In the genomic region with DNA sequence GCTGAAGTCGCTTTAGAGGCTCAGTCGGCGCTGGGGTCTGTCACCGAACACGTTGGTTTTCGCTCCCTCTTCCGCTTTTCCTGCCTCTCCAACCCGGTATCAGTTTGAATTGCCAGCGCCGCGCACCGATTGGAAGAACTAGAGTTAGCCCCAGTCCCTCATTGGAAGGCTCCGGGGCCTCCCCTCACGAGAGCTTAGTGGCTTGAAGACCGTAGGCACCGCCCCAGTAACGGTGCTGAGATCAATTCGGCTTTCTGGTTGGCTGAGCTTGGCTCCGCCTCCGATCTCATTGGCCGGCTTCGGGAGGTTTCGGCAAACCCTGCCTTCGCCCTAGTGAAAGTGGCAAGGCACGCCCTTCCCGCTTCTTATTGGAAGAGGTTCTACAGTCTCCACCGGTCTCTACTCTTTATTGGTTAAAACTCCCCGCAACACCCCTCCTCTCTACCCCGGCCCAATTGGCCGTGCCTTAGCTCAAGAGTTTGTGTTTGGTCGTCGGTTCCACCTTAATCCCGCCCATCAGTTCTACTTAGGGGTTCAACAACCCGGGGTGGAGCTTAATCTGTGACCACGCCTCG, we compare ENCODE assay signal across 8 cellular contexts. TPM values are rescaled to one million over a fixed set of nuclear protein-coding genes. Genes with fewer than 3 reads are reported as not detected.
DNase-seq lines count a peak whose midpoint lies in the region; ATAC-seq and TF ChIP-seq lines count a peak whose summit lies in the region.
"Not testable (repeated sequence)": the region's sequence is repeated elsewhere in the genome, so short reads cannot be mapped to it uniquely, and the experiment has no call there.

Gene FAM72A (minus strand): TSS at position 51 of the 575 bp plus-strand sequence. CDS start 814 bp downstream, outside the sequence.

- not testable (repeated sequence) for BruUV-seq in A673 (replicated peaks; lab: Mats Ljungman, UMichigan)

- not testable (repeated sequence) for H3K27me3 ChIP-seq in A673 (replicated peaks; ENCODE audit: insufficient read depth, low read depth, low read length, poor library complexity); WERI-Rb-1 (ENCODE audit: insufficient read depth, low read depth, severe bottlenecking)

- TF ChIP-seq CTCF in A673 (conservative IDR thresholded peaks at IDR 0.05; ENCODE audit: low read depth, low read length); WERI-Rb-1 (IDR thresholded peaks at IDR 0.05; ENCODE audit: low read depth, low read length): not testable (repeated sequence)

- intact Hi-C loops in A673 (cut with micrococcal nuclease; ENCODE audit: unreplicated experiment) = not testable (repeated sequence)

- not testable (repeated sequence) for H3K4me1 ChIP-seq in A673 (ENCODE audit: insufficient read depth, low read length, poor library complexity, severe bottlenecking)

- H3K36me3 ChIP-seq in A673 (ENCODE audit: insufficient read depth, low read length, poor library complexity, severe bottlenecking); WERI-Rb-1: not testable (repeated sequence)

- H3K9me3 ChIP-seq in A673 (ENCODE audit: low read depth, low read length, poor library complexity, severe bottlenecking); WERI-Rb-1 (ENCODE audit: severe bottlenecking); iPS-18c (ENCODE audit: control insufficient read depth, insufficient read depth, low read length): not testable (repeated sequence)

- POLR2A ChIA-PET in A673 (lab: Charles Lee; ENCODE audit: low non-redundant PET) = not testable (repeated sequence)

- not testable (repeated sequence) for H3K27ac ChIP-seq in A673 (ENCODE audit: low read depth, low read length, poor library complexity, severe bottlenecking); WERI-Rb-1
- peak within 1 kb of the TSS in 20 of 21 experiments; percentile 39 to 85 (median 72) for H3K27ac ChIP-seq in skin epidermis

- ATAC-seq in GM19043 (IDR thresholded peaks at IDR 0.05; ENCODE audit: low read depth, unreplicated experiment) = peak; percentile 84
- peak; percentile 88 for ATAC-seq in HG03342 (IDR thresholded peaks at IDR 0.05; ENCODE audit: unreplicated experiment)

- H3K4me3 ChIP-seq in A673 (ENCODE audit: low read depth, low read length, poor library complexity, severe bottlenecking) (peak within 1 kb of the TSS; percentile 47), WERI-Rb-1 (ENCODE audit: low read depth, low read length) (peak within 1 kb of the TSS; percentile 63), iPS-18c (ENCODE audit: insufficient read depth, low read depth, low read length) (peak within 1 kb of the TSS; percentile 31; the same call in 1 of the 2 replicates), skin epidermis (peak within 1 kb of the TSS; percentile 42 to 62 (median 55))

- DNase-seq in A673 (ENCODE audit: low spot score) = peak; percentile 100
- peak; percentile 99 for DNase-seq in NCI-H2227 treated with DMSO at 0.1 percent for 48 hours (lab: John Stamatoyannopoulos, UW)
- peak; percentile 100 for DNase-seq in WERI-Rb-1
- DNase-seq in brain pericyte (ENCODE audit: low read depth, low spot score) = peak; percentile 99

- CTCF ChIA-PET in A673 (lab: Charles Lee) = not testable (repeated sequence)

RNA-seq across cellular contexts. Expression of gene FAM72A, which starts in this region (rescaled TPM):
- total RNA-seq in A673 (2021) = 20.6 and 22.4 TPM in 2 replicates
